In the genomic region with DNA sequence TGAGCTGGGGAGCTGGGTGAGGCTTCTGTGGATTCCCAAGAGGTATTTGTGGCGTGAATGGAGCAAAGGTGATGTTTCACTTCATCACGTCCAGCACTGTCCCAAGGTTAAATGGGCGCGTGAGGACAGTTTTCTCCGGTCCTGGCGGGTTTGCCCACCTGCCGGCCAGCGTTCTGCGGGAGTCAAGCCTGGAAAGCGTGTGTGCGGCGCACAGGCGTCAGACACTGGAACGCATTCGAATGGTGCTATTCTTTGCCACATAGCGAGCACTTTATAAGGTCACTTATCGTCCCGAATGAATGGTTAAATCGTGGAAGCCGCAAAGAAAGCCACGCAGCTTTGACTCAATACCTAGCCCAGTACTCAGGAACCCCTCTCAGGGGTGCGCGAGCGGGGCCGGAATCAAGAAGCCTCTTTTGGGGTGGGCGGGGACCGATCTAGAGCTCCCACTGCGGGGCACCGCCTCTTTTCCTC, we compare ENCODE assay signal across 8 cellular contexts. TPM values are rescaled to one million over a fixed set of nuclear protein-coding genes. Genes with fewer than 3 reads are reported as not detected.
DNase-seq lines count a peak whose midpoint lies in the region; ATAC-seq, FAIRE-seq and TF ChIP-seq lines count a peak whose summit lies in the region.

No MANE protein-coding gene starts in this region.

- ATAC-seq in upper lobe of left lung (ENCODE audit: low FRiP score in 2 of 2) (peak in 1 of 2 donors; percentile 1), GM19328 (IDR thresholded peaks at IDR 0.05; ENCODE audit: unreplicated experiment) (no peak)

- peak overlapping the region; percentile 42 to 46 for H3K9ac ChIP-seq in liver (ENCODE audit: low read depth in 1 of 2, low read length in 2 of 2)

- peak overlapping the region; percentile 87 for H3K27ac Mint-ChIP-seq in activated T-cell treated with anti-CD3 and anti-CD28 coated beads, Interleukin-2, amount 50 U/mL, for 24 hours
- H3K27ac Mint-ChIP-seq in activated naive CD8-positive, alpha-beta T cell treated with anti-CD3 and anti-CD28 coated beads for 36 hours = peak overlapping the region; percentile 78

- no peak for DNase-seq in activated T-cell treated with anti-CD3 and anti-CD28 coated beads, Interleukin-2, amount 50 U/mL, for 24 hours
- no peak for DNase-seq in activated T-cell treated with anti-CD3 and anti-CD28 coated beads, Interleukin-2, amount 50 U/mL, for 48 hours
- no peak for DNase-seq in activated naive CD8-positive, alpha-beta T cell treated with anti-CD3 and anti-CD28 coated beads for 36 hours
- DNase-seq in upper lobe of left lung = no peak
- DNase-seq in frontal cortex (ENCODE audit: low spot score in 2 of 2) = no peak
- no peak for DNase-seq in HuH-7.5 (ENCODE audit: low spot score)

- H3K4me1 Mint-ChIP-seq in activated T-cell treated with anti-CD3 and anti-CD28 coated beads, Interleukin-2, amount 50 U/mL, for 24 hours (ENCODE audit: low read depth) = peaks cover 41% of the 10 kb centered on the region
- peaks cover 35% of the 10 kb centered on the region for H3K4me1 Mint-ChIP-seq in activated naive CD8-positive, alpha-beta T cell treated with anti-CD3 and anti-CD28 coated beads for 36 hours

- peak overlapping the region; percentile 83 for H3K4me3 Mint-ChIP-seq in activated T-cell treated with anti-CD3 and anti-CD28 coated beads, Interleukin-2, amount 50 U/mL, for 24 hours
- peak overlapping the region; percentile 95 for H3K4me3 Mint-ChIP-seq in activated naive CD8-positive, alpha-beta T cell treated with anti-CD3 and anti-CD28 coated beads for 36 hours

- no peak for TF ChIP-seq POLR2A in upper lobe of left lung (IDR thresholded peaks at IDR 0.05)

- H3K27ac ChIP-seq in liver (ENCODE audit: low read depth in 1 of 2, low read length in 2 of 2) = no peak overlapping the region
- H3K27ac ChIP-seq in upper lobe of left lung = peak overlapping the region in 1 of 4 donors; percentile 86

- H3K27me3 ChIP-seq in liver (ENCODE audit: control insufficient read depth in 4 of 4, insufficient read depth in 4 of 4, low read length in 3 of 4) (no peaks in the 10 kb centered on the region), upper lobe of left lung (no peaks in the 10 kb centered on the region)

- WGBS in liver = 7% methylated on average over 29 of the region's 29 CpGs
- WGBS in upper lobe of left lung, 2 donors = 11 to 12% methylated on average over 20 to 26 of the region's 29 CpGs

- H3K9me3 ChIP-seq in liver (ENCODE audit: control insufficient read depth in 4 of 4, low read length in 3 of 4) (no peaks in the 10 kb centered on the region), upper lobe of left lung (no peaks in the 10 kb centered on the region)

- H3K4me3 ChIP-seq in liver (ENCODE audit: low read depth in 1 of 3, low read length in 3 of 3) = peak overlapping the region; percentile 49 to 97 (median 91)
- peak overlapping the region; percentile 52 to 86 (median 75) for H3K4me3 ChIP-seq in upper lobe of left lung

- peaks cover 6% of the 10 kb centered on the region for H3K27me3 Mint-ChIP-seq in activated T-cell treated with anti-CD3 and anti-CD28 coated beads, Interleukin-2, amount 50 U/mL, for 24 hours
- H3K27me3 Mint-ChIP-seq in activated naive CD8-positive, alpha-beta T cell treated with anti-CD3 and anti-CD28 coated beads for 36 hours = peaks cover 5% of the 10 kb centered on the region

- H3K4me1 ChIP-seq in liver (ENCODE audit: control insufficient read depth in 4 of 4, insufficient read depth in 4 of 4, low read length in 3 of 4) (peaks cover 1 to 14% (median 10%) of the 10 kb centered on the region in 4 donors), upper lobe of left lung (peaks cover 18 to 32% (median 23%) of the 10 kb centered on the region in 4 donors)

- peaks cover 0 to 12% (median 4%) of the 10 kb centered on the region in 4 donors for H3K36me3 ChIP-seq in liver (ENCODE audit: control insufficient read depth in 4 of 4, insufficient read depth in 3 of 4, low read depth in 1 of 4, low read length in 3 of 4)
- peaks cover 4 to 23% (median 13%) of the 10 kb centered on the region in 4 donors for H3K36me3 ChIP-seq in upper lobe of left lung

- no peaks in the 10 kb centered on the region for H3K9me3 Mint-ChIP-seq in activated T-cell treated with anti-CD3 and anti-CD28 coated beads, Interleukin-2, amount 50 U/mL, for 24 hours
- no peaks in the 10 kb centered on the region for H3K9me3 Mint-ChIP-seq in activated naive CD8-positive, alpha-beta T cell treated with anti-CD3 and anti-CD28 coated beads for 36 hours

- TF ChIP-seq CTCF in liver (IDR thresholded peaks at IDR 0.05; ENCODE audit: low read depth, low read length, missing input control) (no peak), upper lobe of left lung (IDR thresholded peaks at IDR 0.05) (peak in 1 of 6 experiments; percentile 90)

- TF ChIP-seq EP300 in upper lobe of left lung (IDR thresholded peaks at IDR 0.05) = no peak

- H3K36me3 Mint-ChIP-seq in activated T-cell treated with anti-CD3 and anti-CD28 coated beads, Interleukin-2, amount 50 U/mL, for 24 hours (ENCODE audit: low read depth) = peaks cover 40% of the 10 kb centered on the region
- peaks cover 27% of the 10 kb centered on the region for H3K36me3 Mint-ChIP-seq in activated naive CD8-positive, alpha-beta T cell treated with anti-CD3 and anti-CD28 coated beads for 36 hours

- no peak for TF ChIP-seq RAD21 in liver (IDR thresholded peaks at IDR 0.05)

- no peak for FAIRE-seq in frontal cortex (lab: Jason Lieb, UNC)

TF ChIP-seq in liver, 16 proteins besides CTCF, POLR2A, EP300 and RAD21:
- TF ChIP-seq FOXA1 (IDR thresholded peaks at IDR 0.05) = no peak
- no peak for TF ChIP-seq ZBTB33 (IDR thresholded peaks at IDR 0.05)
- TF ChIP-seq GABPA (IDR thresholded peaks at IDR 0.05 in 1 of 2, conservative IDR thresholded peaks at IDR 0.05 in 1 of 2) = no peak
- TF ChIP-seq YY1 (IDR thresholded peaks at IDR 0.05) = no peak
- no peak for TF ChIP-seq FOXA2 (IDR thresholded peaks at IDR 0.05)
TF ChIP-seq in liver: peak in this region for 0.

RNA-seq across cellular contexts. Expression of gene PSMD11, which starts 0.4 kb away (rescaled TPM):
- total RNA-seq in activated naive CD8-positive, alpha-beta T cell treated with anti-CD3 and anti-CD28 coated beads for 36 hours = 100 to 1,000 TPM; 147 to 157 TPM
- total RNA-seq in liver (10 to 100 TPM; 53.4 to 83.0 TPM), upper lobe of left lung (10 to 100 TPM; 42.4 to 71.4 (median 62.8) TPM), frontal cortex (83.2 TPM)
- 10 to 100 TPM; 42.1 to 97.4 TPM for polyA plus RNA-seq in liver

RNA-seq across cellular contexts. Expression of gene CDK5R1, which starts 42.9 kb away (rescaled TPM):
- total RNA-seq in activated naive CD8-positive, alpha-beta T cell treated with anti-CD3 and anti-CD28 coated beads for 36 hours = 1 to 10 TPM; 9.7 to 9.9 TPM
- total RNA-seq in liver = under 1 TPM; 0.84 to 0.93 TPM
- polyA plus RNA-seq in liver = under 1 TPM; 0.08 to 0.44 TPM
- 1 to 10 TPM in 4 of 6 donors, under 1 TPM in 2; 0.76 to 3.1 (median 1.5) TPM for total RNA-seq in upper lobe of left lung
- total RNA-seq in frontal cortex = 271 TPM

Comparison
In these comparisons a context has a peak if more than half of its experiments do, and no peak if none do; other contexts are left out.
1. RNA of gene CDK5R1, which starts 42.9 kb away (total RNA-seq): 271 TPM in frontal cortex (single experiment); 9.7 to 9.9 TPM in activated naive CD8-positive, alpha-beta T cell treated with anti-CD3 and anti-CD28 coated beads for 36 hours, 0.76 to 3.1 TPM in upper lobe of left lung and 0.84 to 0.93 TPM in liver; every median in the first group is over 10 times any median in the second.